Comparison of ENCODE assay signal across 8 cellular contexts in the genomic region with DNA sequence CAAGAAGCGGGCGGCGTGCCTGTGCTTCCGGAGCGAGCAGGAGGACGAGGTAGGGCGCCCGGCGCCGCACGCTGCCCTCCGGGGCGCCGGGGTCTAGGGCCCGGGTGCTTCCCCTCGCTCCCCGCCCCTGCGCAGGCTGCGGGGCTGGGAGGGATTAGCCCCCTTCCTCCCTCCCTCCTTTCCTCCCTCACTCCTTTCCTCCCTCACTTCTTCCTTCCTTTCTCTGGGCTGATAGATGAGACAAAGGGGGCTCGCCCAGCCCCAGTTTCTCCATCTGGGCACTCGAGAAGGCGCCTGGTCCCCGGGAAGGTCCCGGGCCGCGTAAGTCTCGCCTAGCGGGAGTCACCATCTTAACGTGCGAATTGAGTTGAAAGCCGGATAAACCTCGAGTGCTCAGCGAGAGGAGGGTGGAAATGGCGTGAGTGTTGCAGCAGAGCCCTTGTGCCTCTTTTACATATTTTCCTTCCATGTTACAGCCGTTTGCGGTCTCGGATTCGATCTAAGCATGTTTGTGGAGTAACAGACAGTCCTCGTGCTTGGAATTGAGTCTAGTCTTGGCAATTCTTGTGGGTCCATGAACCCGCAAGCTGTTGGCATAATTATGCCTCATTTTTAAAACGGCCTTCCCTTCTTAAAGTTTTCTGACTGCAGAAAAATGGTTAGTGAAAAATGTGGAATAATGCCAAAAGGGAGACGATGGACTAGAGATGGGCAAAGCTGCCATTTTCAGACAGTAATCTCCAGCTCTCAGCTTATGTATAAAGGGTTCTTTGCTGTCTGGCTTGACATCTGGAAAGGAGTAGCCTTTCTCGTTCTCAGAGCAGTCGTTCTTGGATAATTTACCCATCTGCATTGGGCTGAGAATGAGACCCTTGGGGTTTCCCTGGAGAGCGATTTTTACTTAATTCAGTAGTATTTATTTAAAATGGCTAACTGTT. TPM values are rescaled to one million over a fixed set of nuclear protein-coding genes. Genes with fewer than 3 reads are reported as not detected.
DNase-seq lines count a peak whose midpoint lies in the region; ATAC-seq and TF ChIP-seq lines count a peak whose summit lies in the region.

No MANE protein-coding gene starts in this region.

- H3K9me3 Mint-ChIP-seq in WTC11: no peaks in the 10 kb centered on the region

- ATAC-seq in HG02798 (IDR thresholded peaks at IDR 0.05; ENCODE audit: poor library complexity, unreplicated experiment) (peak; percentile 31), WTC11 (peak; percentile 2)

- no peaks in the 10 kb centered on the region for H3K36me3 Mint-ChIP-seq in WTC11

- H3K27ac ChIP-seq in caudate nucleus (ENCODE audit: low read depth, low read length) (peak overlapping the region; percentile 80), layer of hippocampus (ENCODE audit: low read depth, low read length) (peak overlapping the region; percentile 79)

- POLR2A ChIA-PET in WTC11 (lab: Charles Lee): no interaction called here

- peak overlapping the region; percentile 99 for H3K4me3 Mint-ChIP-seq in WTC11

- no peaks in the 10 kb centered on the region for H3K27me3 Mint-ChIP-seq in WTC11 (ENCODE audit: low read depth)

- no peaks in the 10 kb centered on the region for H3K27me3 ChIP-seq in layer of hippocampus (ENCODE audit: control insufficient read depth, insufficient read depth, low read length)

- no peak for TF ChIP-seq CTCF in WTC11 (IDR thresholded peaks at IDR 0.05)

- CTCF ChIA-PET in WTC11 (lab: Charles Lee): no interaction called here

- DNase-seq in NCI-H2107 treated with DMSO at 0.1 percent for 48 hours (lab: John Stamatoyannopoulos, UW; ENCODE audit: unreplicated experiment) (peak; percentile 63), NCI-H2107 (lab: John Stamatoyannopoulos, UW) (no peak), NCI-H187 treated with DMSO at 0.1 percent for 48 hours (lab: John Stamatoyannopoulos, UW) (peak; percentile 26), WTC11 (ENCODE audit: low spot score) (peak; percentile 27), caudate nucleus (lab: John Stamatoyannopoulos, UW) (peak in 36 of 61 donors; percentile 2 to 72 (median 32))
- DNase-seq in stimulated activated CD4-positive, alpha-beta T cell treated with anti-CD3 and anti-CD28 coated beads, Interleukin-2, amount 100 ng/mL, for 4 hours (ENCODE audit: low read depth): peak; percentile 36

- peaks cover 64% of the 10 kb centered on the region for H3K4me1 Mint-ChIP-seq in WTC11

- H3K27ac Mint-ChIP-seq in WTC11: peak overlapping the region; percentile 92

TF ChIP-seq in WTC11, 78 proteins besides CTCF, POLR2A, EP300 and RAD21:
- TF ChIP-seq FOXK1 (CRISPR knock-in tag; IDR thresholded peaks at IDR 0.05) (no peak), ZNF138 (CRISPR knock-in tag; conservative IDR thresholded peaks at IDR 0.05) (no peak), ZNF423 (CRISPR knock-in tag; IDR thresholded peaks at IDR 0.05) (0 out of 2 replicates have a peak, but pooled peaks have one; percentile 29)
- TF ChIP-seq, protein P1, sequence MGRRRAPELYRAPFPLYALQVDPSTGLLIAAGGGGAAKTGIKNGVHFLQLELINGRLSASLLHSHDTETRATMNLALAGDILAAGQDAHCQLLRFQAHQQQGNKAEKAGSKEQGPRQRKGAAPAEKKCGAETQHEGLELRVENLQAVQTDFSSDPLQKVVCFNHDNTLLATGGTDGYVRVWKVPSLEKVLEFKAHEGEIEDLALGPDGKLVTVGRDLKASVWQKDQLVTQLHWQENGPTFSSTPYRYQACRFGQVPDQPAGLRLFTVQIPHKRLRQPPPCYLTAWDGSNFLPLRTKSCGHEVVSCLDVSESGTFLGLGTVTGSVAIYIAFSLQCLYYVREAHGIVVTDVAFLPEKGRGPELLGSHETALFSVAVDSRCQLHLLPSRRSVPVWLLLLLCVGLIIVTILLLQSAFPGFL (CRISPR knock-in tag; IDR thresholded peaks at IDR 0.05; ENCODE audit: borderline replicate concordance): no peak
- TF ChIP-seq, protein P2, sequence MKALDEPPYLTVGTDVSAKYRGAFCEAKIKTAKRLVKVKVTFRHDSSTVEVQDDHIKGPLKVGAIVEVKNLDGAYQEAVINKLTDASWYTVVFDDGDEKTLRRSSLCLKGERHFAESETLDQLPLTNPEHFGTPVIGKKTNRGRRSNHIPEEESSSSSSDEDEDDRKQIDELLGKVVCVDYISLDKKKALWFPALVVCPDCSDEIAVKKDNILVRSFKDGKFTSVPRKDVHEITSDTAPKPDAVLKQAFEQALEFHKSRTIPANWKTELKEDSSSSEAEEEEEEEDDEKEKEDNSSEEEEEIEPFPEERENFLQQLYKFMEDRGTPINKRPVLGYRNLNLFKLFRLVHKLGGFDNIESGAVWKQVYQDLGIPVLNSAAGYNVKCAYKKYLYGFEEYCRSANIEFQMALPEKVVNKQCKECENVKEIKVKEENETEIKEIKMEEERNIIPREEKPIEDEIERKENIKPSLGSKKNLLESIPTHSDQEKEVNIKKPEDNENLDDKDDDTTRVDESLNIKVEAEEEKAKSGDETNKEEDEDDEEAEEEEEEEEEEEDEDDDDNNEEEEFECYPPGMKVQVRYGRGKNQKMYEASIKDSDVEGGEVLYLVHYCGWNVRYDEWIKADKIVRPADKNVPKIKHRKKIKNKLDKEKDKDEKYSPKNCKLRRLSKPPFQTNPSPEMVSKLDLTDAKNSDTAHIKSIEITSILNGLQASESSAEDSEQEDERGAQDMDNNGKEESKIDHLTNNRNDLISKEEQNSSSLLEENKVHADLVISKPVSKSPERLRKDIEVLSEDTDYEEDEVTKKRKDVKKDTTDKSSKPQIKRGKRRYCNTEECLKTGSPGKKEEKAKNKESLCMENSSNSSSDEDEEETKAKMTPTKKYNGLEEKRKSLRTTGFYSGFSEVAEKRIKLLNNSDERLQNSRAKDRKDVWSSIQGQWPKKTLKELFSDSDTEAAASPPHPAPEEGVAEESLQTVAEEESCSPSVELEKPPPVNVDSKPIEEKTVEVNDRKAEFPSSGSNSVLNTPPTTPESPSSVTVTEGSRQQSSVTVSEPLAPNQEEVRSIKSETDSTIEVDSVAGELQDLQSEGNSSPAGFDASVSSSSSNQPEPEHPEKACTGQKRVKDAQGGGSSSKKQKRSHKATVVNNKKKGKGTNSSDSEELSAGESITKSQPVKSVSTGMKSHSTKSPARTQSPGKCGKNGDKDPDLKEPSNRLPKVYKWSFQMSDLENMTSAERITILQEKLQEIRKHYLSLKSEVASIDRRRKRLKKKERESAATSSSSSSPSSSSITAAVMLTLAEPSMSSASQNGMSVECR (CRISPR knock-in tag; IDR thresholded peaks at IDR 0.05; ENCODE audit: borderline replicate concordance): 0 out of 2 replicates have a peak, but pooled peaks have one; percentile 42
- TF ChIP-seq, protein P3, sequence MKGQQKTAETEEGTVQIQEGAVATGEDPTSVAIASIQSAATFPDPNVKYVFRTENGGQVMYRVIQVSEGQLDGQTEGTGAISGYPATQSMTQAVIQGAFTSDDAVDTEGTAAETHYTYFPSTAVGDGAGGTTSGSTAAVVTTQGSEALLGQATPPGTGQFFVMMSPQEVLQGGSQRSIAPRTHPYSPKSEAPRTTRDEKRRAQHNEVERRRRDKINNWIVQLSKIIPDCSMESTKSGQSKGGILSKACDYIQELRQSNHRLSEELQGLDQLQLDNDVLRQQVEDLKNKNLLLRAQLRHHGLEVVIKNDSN (CRISPR knock-in tag; IDR thresholded peaks at IDR 0.05): no peak
- TF ChIP-seq, protein P4, sequence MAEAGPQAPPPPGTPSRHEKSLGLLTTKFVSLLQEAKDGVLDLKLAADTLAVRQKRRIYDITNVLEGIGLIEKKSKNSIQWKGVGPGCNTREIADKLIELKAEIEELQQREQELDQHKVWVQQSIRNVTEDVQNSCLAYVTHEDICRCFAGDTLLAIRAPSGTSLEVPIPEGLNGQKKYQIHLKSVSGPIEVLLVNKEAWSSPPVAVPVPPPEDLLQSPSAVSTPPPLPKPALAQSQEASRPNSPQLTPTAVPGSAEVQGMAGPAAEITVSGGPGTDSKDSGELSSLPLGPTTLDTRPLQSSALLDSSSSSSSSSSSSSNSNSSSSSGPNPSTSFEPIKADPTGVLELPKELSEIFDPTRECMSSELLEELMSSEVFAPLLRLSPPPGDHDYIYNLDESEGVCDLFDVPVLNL (CRISPR knock-in tag; IDR thresholded peaks at IDR 0.05; ENCODE audit: borderline replicate concordance, low read depth): no peak

RNA-seq across cellular contexts. Expression of a gene that starts 0.9 kb away (rescaled TPM):
- 51.3 to 56.9 TPM (median 56.5 TPM) in 3 replicates for total RNA-seq in WTC11 (2021)
